9 cellular contexts compared by ENCODE assay signal in the genomic region with DNA sequence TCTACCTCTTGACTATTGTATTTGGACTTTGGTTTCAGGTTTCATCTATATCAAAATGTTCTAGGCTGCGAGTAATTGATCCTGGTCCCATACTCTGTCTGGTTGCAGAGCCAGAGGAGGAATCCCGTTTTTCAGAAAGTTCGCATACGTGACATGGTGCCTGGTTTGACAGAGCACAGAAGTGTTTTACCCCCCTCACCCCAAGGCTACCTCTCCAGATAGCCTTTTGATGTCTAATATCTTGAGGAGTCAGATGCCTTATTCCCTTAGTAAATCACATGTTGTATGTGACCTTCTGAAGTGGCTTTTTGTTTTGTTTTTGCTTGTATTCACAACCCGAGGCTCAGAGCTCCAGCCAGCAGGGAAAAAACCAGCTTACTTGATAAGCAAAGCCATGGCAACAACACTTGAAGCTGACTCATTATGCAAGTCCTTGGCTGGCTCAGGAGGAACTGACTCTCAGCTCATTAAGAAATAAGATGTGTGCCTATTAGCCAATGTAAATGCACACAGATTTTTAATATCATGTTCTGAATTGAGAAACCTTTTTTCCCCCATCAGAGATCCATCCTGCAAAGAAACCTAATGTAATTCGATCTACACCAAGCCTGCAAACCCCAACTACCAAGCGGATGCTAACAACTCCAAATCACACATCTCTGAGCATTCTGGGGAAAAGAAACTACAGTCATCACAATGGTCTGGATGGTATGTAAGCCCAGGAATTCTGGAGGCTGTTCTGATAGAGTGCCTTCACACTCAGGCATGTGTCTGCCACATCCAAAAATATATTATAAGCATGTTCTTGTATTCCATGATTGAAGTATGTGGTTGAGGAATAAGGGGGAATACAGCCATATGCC.
DNase-seq lines count a peak whose midpoint lies in the region; ATAC-seq and TF ChIP-seq lines count a peak whose summit lies in the region.
"Had no signal": no experiment of that assay in that cellular context is flagged by ENCODE, and none has a peak within 500 bp of the region (broad histone marks: within the 10 kb centered on the region; RNA-seq: fewer than 3 reads in every experiment).

No MANE protein-coding gene starts in this region.

- no peaks in the 10 kb centered on the region for H3K9me2 ChIP-seq in MM.1S (replicated peaks; ENCODE audit: insufficient read depth, low read length)

- DNase-seq in AG09319 (ENCODE audit: extremely low read depth, low read depth) (peak; percentile 80), NCI-H2227 treated with DMSO at 0.1 percent for 48 hours (lab: John Stamatoyannopoulos, UW) (peak; percentile 5), cardiac fibroblast (ENCODE audit: low read depth in 2 of 2) (peak; percentile 85 to 96), memory B cell (ENCODE audit: low spot score in 2 of 2) (no peak), MM.1S (no peak)
- DNase-seq in NK-92 treated with Interleukin-12 subunit alpha and Interleukin-12 subunit beta, amount 100 ng/mL, for 24 hours (lab: John Stamatoyannopoulos, UW), result no peak

- no peaks in the 10 kb centered on the region for H3K9me3 Mint-ChIP-seq in memory B cell

- peaks cover 6% of the 10 kb centered on the region for H3K36me3 Mint-ChIP-seq in memory B cell

- peaks cover 10% of the 10 kb centered on the region for H3K4me1 Mint-ChIP-seq in memory B cell

- TF ChIP-seq CTCF in AG09319 (IDR thresholded peaks at IDR 0.05; ENCODE audit: low read depth, low read length) (no peak), cardiac fibroblast (IDR thresholded peaks at IDR 0.05; ENCODE audit: low read depth, low read length) (no peak), MM.1S (IDR thresholded peaks at IDR 0.05; ENCODE audit: low read length) (no peak)

- H3K36me3 ChIP-seq in MM.1S (replicated peaks; ENCODE audit: insufficient read depth, low read length), result no peaks in the 10 kb centered on the region

- H3K4me1 ChIP-seq in MM.1S (ENCODE audit: low read length), result no peaks in the 10 kb centered on the region

- peak overlapping the region; percentile 68 for H3K27ac Mint-ChIP-seq in memory B cell

- H3K9ac ChIP-seq in MM.1S (ENCODE audit: low read length), result no peak overlapping the region
- H3K9ac ChIP-seq: KMS-11 had no signal

- no peaks in the 10 kb centered on the region for H3K79me2 ChIP-seq in MM.1S (ENCODE audit: low read length)

- H3K27me3 ChIP-seq in MM.1S (replicated peaks; ENCODE audit: insufficient read depth, low read length), result no peaks in the 10 kb centered on the region

- H3K27me3 Mint-ChIP-seq in memory B cell, result no peaks in the 10 kb centered on the region

- no peak overlapping the region for H2AFZ ChIP-seq in MM.1S (ENCODE audit: low read length)

- no peaks in the 10 kb centered on the region for H4K20me1 ChIP-seq in MM.1S (ENCODE audit: insufficient read depth, low read length)

- H3K4me3 Mint-ChIP-seq in memory B cell, result no peak overlapping the region

- no peaks in the 10 kb centered on the region for H3K9me3 ChIP-seq in MM.1S (replicated peaks; ENCODE audit: insufficient read depth, low read length)

- no peaks in the 10 kb centered on the region for H3F3A ChIP-seq in MM.1S (ENCODE audit: insufficient read depth, low read length)

- H3K4me3 ChIP-seq in cardiac fibroblast (replicated peaks in 1 of 2; ENCODE audit: low read depth in 2 of 2, low read length in 2 of 2) (no peak overlapping the region), MM.1S (ENCODE audit: low read length) (no peak overlapping the region)

- peak; percentile 97 for ATAC-seq in GM18519 (IDR thresholded peaks at IDR 0.05; ENCODE audit: low FRiP score, unreplicated experiment)
- ATAC-seq in HG02885 (IDR thresholded peaks at IDR 0.05; ENCODE audit: poor library complexity, unreplicated experiment), result peak; percentile 99
- ATAC-seq in memory B cell (ENCODE audit: low read depth), result peak; percentile 90

- H3K4me2 ChIP-seq in MM.1S (ENCODE audit: low read depth, low read length), result no peak overlapping the region
- H3K4me2 ChIP-seq: KMS-11 had no signal

- H3K27ac ChIP-seq in MM.1S (ENCODE audit: low read length), result no peak overlapping the region
- H3K27ac ChIP-seq: KMS-11 had no signal

Comparison
In these comparisons a context has a peak if more than half of its experiments do, and no peak if none do; other contexts are left out.
1. DNase-seq: peak in AG09319 (single experiment), NCI-H2227 treated with DMSO at 0.1 percent for 48 hours (single experiment) and cardiac fibroblast (2 of 2); none in memory B cell (0 of 2), NK-92 treated with Interleukin-12 subunit alpha and Interleukin-12 subunit beta, amount 100 ng/mL, for 24 hours (single experiment) and MM.1S (single experiment).
2. Peak in every context shown above with its lines, with median percentiles within 50 percentile points of each other: ATAC-seq.